Comparison of ENCODE assay signal across 23 cellular contexts in genomic region chr1:228514421-228514820, GRCh38.
"Had no signal": no experiment of that assay in that cellular context is flagged by ENCODE, and none has a peak within 500 bp of the region (broad histone marks: within the 10 kb centered on the region; RNA-seq: fewer than 3 reads in every experiment).

No MANE protein-coding gene starts in this region.

- H3K27me3 ChIP-seq: breast epithelium, vagina had no signal

- H3K36me3 ChIP-seq: breast epithelium, heart right ventricle, neural progenitor cell, sigmoid colon, stomach, suprapubic skin, tibial nerve, vagina had no signal

- DNase-seq: activated CD4-positive, alpha-beta T cell treated with anti-CD3 and anti-CD28 coated beads, Interleukin-2, amount 50 U/mL, for 4 hours; activated naive CD4-positive, alpha-beta T cell; activated naive CD8-positive, alpha-beta T cell treated with anti-CD3 and anti-CD28 coated beads for 36 hours; amniotic stem cell; cerebellar nuclear complex; heart right ventricle; islet precursor cell; naive B cell; posterior cingulate gyrus; sigmoid colon; stimulated activated CD4-positive, alpha-beta T cell treated with anti-CD3 and anti-CD28 coated beads, Interleukin-15, amount 100 ng/mL, for 24 hours; stomach; T-helper 1 cell had no signal

- H3K4me3 ChIP-seq: breast epithelium, coronary artery, heart right ventricle, lung, neural progenitor cell, sigmoid colon, smooth muscle cell, stomach, suprapubic skin, tibial nerve, vagina had no signal

- ATAC-seq: left colon; stimulated activated memory B cell treated with anti-CD40 and anti-IgM and Interleukin-4, amounts not matched to agents 10 μg/mL and 1 μg/mL and 100 μg/mL, for 72 hours had no signal
